ENCODE assay signal across 24 cellular contexts in genomic region chr3:195913382-195913781, GRCh38. TPM values are rescaled to one million over a fixed set of nuclear protein-coding genes. Genes with fewer than 3 reads are reported as not detected.
DNase-seq lines count a peak whose midpoint lies in the region; ATAC-seq, FAIRE-seq and TF ChIP-seq lines count a peak whose summit lies in the region.
"Had no signal": no experiment of that assay in that cellular context is flagged by ENCODE, and none has a peak within 500 bp of the region (broad histone marks: within the 10 kb centered on the region; RNA-seq: fewer than 3 reads in every experiment).

No MANE protein-coding gene starts in this region.

- H3K9me3 Mint-ChIP-seq in CD14-positive monocyte (peaks cover 0 to under 1% (median 0%) of the 10 kb centered on the region in 7 donors), GM23338 (no peaks in the 10 kb centered on the region)
- H3K9me3 Mint-ChIP-seq in effector memory CD8-positive, alpha-beta T cell: no peaks in the 10 kb centered on the region
- H3K9me3 Mint-ChIP-seq: CD4-positive, alpha-beta T cell; stimulated activated memory B cell treated with anti-CD40 and anti-IgM and Interleukin-4, amounts not matched to agents 10 μg/mL and 1 μg/mL and 100 μg/mL, for 72 hours had no signal

- intact Hi-C loops in CD14-positive monocyte (cut with micrococcal nuclease): no loop called here
- intact Hi-C loops in IMR-90 (cut with micrococcal nuclease): no loop called here

- peaks cover 10% of the 10 kb centered on the region for H3K27me3 ChIP-seq in IMR-90 (ENCODE audit: control insufficient read depth, insufficient read depth, low read length)
- peaks cover 0 to 6% (median 4%) of the 10 kb centered on the region in 4 experiments; a peak in 4 of 7 replicates for H3K27me3 ChIP-seq in H1 (replicated peaks in 1 of 4; ENCODE audit: control insufficient read depth in 3 of 4, extremely low read depth in 1 of 4, insufficient read depth in 3 of 4, low read length in 3 of 4)
- H3K27me3 ChIP-seq in osteoblast (ENCODE audit: insufficient read depth, low read length): peaks cover 12% of the 10 kb centered on the region
- H3K27me3 ChIP-seq in GM23338 (ENCODE audit: insufficient read depth): no peaks in the 10 kb centered on the region
- H3K27me3 ChIP-seq: Peyer's patch, sigmoid colon, SJSA1 had no signal

- H3K9me2 ChIP-seq in GM23338 (ENCODE audit: insufficient read depth): no peaks in the 10 kb centered on the region

- H3K79me2 ChIP-seq in H1 (ENCODE audit: control insufficient read depth in 1 of 2, insufficient read depth in 2 of 2, low read length in 2 of 2): no peaks in the 10 kb centered on the region
- no peaks in the 10 kb centered on the region for H3K79me2 ChIP-seq in osteoblast (ENCODE audit: insufficient read depth, low read length)
- H3K79me2 ChIP-seq in GM23338 (replicated peaks; ENCODE audit: insufficient read depth): no peaks in the 10 kb centered on the region

- H2BK12ac ChIP-seq in H1 (ENCODE audit: low read depth, low read length): 0 out of 2 replicates have a peak overlapping the region, but pooled peaks have one; percentile 27

- dilution Hi-C loops in IMR-90 (cut with HindIII; ENCODE audit: low sequenced_read_pairs, unreplicated experiment): no loop called here

- H3K14ac ChIP-seq in IMR-90 (replicated peaks; ENCODE audit: low read depth, low read length) (no peak overlapping the region), H1 (ENCODE audit: insufficient read length) (no peak overlapping the region)

- ATAC-seq in IMR-90 (ENCODE audit: low read depth): no peak
- no peak for ATAC-seq in GM21737 (IDR thresholded peaks at IDR 0.05; ENCODE audit: unreplicated experiment)
- ATAC-seq in GM23338: no peak
- no peak for ATAC-seq in effector memory CD8-positive, alpha-beta T cell (replicated peaks)
- ATAC-seq: heart left ventricle; lower lobe of right lung; mucosa of descending colon; stimulated activated memory B cell treated with anti-CD40 and anti-IgM and Interleukin-4, amounts not matched to agents 10 μg/mL and 1 μg/mL and 100 μg/mL, for 72 hours had no signal

- TF ChIP-seq CTCF in CD14-positive monocyte (IDR thresholded peaks at IDR 0.05) (no peak), IMR-90 (conservative IDR thresholded peaks at IDR 0.05; ENCODE audit: low read depth, low read length) (no peak), H1 (IDR thresholded peaks at IDR 0.05; ENCODE audit: control extremely low read depth in 1 of 3, insufficient read depth in 1 of 3, low read depth in 1 of 3, low read length in 3 of 3) (no peak), osteoblast (IDR thresholded peaks at IDR 0.05; ENCODE audit: extremely low read depth, low read depth, low read length) (no peak), GM23338 (conservative IDR thresholded peaks at IDR 0.05; ENCODE audit: low read depth in 2 of 2) (no peak)

- no peaks in the 10 kb centered on the region for H3K36me3 Mint-ChIP-seq in CD14-positive monocyte
- no peaks in the 10 kb centered on the region for H3K36me3 Mint-ChIP-seq in GM23338 (ENCODE audit: low read depth)
- H3K36me3 Mint-ChIP-seq in effector memory CD8-positive, alpha-beta T cell (ENCODE audit: insufficient read depth): peaks cover 23% of the 10 kb centered on the region
- H3K36me3 Mint-ChIP-seq: stimulated activated memory B cell treated with anti-CD40 and anti-IgM and Interleukin-4, amounts not matched to agents 10 μg/mL and 1 μg/mL and 100 μg/mL, for 72 hours had no signal

- H3K23ac ChIP-seq in IMR-90 (ENCODE audit: low read depth, low read length) (no peak overlapping the region), H1 (ENCODE audit: insufficient read length) (no peak overlapping the region)

- H3K9me1 ChIP-seq in IMR-90 (ENCODE audit: insufficient read depth, low read length): no peaks in the 10 kb centered on the region

- no peak overlapping the region for H3K56ac ChIP-seq in IMR-90 (ENCODE audit: extremely low read depth, insufficient read depth, low read length)
- H3K56ac ChIP-seq in H1 (replicated peaks; ENCODE audit: insufficient read length, low read depth, low read length): no peak overlapping the region

- H3K4me2 ChIP-seq in IMR-90 (ENCODE audit: low read depth, low read length) (no peak overlapping the region), H1 (ENCODE audit: insufficient read depth in 1 of 2, low read depth in 2 of 2, low read length in 2 of 2) (no peak overlapping the region), osteoblast (ENCODE audit: insufficient read depth, low read length) (no peak overlapping the region), GM23338 (no peak overlapping the region)

- FAIRE-seq in H1 (lab: Jason Lieb, UNC): no peak
- FAIRE-seq: D721Med, urothelium cell line had no signal

- TF ChIP-seq EP300 in H1 (IDR thresholded peaks at IDR 0.05; ENCODE audit: borderline replicate concordance in 1 of 2, low read depth in 2 of 2, low read length in 2 of 2): no peak

- in situ Hi-C loops in IMR-90 (cut with MboI; ENCODE audit: low sequenced_read_pairs): no loop called here

- no peak overlapping the region for H3K9ac ChIP-seq in IMR-90 (ENCODE audit: low read depth, low read length)
- H3K9ac ChIP-seq in H1 (replicated peaks in 1 of 4; ENCODE audit: extremely low read depth in 1 of 4, low read depth in 3 of 4, low read length in 3 of 4): no peak overlapping the region

- POLR2A ChIA-PET in IMR-90 (lab: Charles Lee; ENCODE audit: unreplicated experiment) (no interaction called here), H1 (lab: Charles Lee; ENCODE audit: partially characterized antibody) (interaction anchor here (1.2 to 2.9 kb wide), 5 partner anchors 11 to 54 kb away, joined by 4 to 11 read pairs (median 5); no protein-coding TSS in a partner anchor)

- H3F3A ChIP-seq in GM23338 (replicated peaks; ENCODE audit: low read depth): peaks cover 13% of the 10 kb centered on the region

- WGBS in IMR-90 (ENCODE audit: extremely low coverage in 2 of 2, insufficient read length in 1 of 2), 2 experiments: 89% methylated on average over 5 of the region's 11 CpGs; no CpG with 5 or more reads in 1 of the 2 experiments
- 91% methylated on average over 11 of the region's 11 CpGs; no CpG with 5 or more reads in 1 of the 2 experiments for WGBS in H1 (ENCODE audit: extremely low coverage in 1 of 2, insufficient coverage in 1 of 2, insufficient read length in 1 of 2, insufficient replicate concordance in 2 of 2, low coverage in 1 of 2, low lambda C conversion rate in 2 of 2, missing lambda C conversion rate in 1 of 2), 2 experiments

- H4K20me1 ChIP-seq in IMR-90 (ENCODE audit: insufficient read depth, low read length): no peaks in the 10 kb centered on the region
- peaks cover 0 to under 1% of the 10 kb centered on the region in 2 experiments for H4K20me1 ChIP-seq in H1 (replicated peaks in 1 of 2; ENCODE audit: control insufficient read depth in 1 of 2, insufficient read depth in 2 of 2, low read length in 2 of 2)
- H4K20me1 ChIP-seq in osteoblast (ENCODE audit: insufficient read depth, low read length): no peaks in the 10 kb centered on the region
- H4K20me1 ChIP-seq in GM23338 (replicated peaks; ENCODE audit: insufficient read depth): no peaks in the 10 kb centered on the region

- peaks cover 8% of the 10 kb centered on the region; the same call in 1 of the 2 replicates for H3K23me2 ChIP-seq in H1 (ENCODE audit: low read depth, low read length)

- H2AFZ ChIP-seq in IMR-90 (replicated peaks; ENCODE audit: low read length, poor library complexity) (no peak overlapping the region), H1 (ENCODE audit: low read length) (no peak overlapping the region), osteoblast (ENCODE audit: low read length) (no peak overlapping the region), GM23338 (no peak overlapping the region)

- no TSS peak for BruUV-seq in IMR-90 (replicated peaks; lab: Mats Ljungman, UMichigan)

- no peak overlapping the region for H3K4me3 Mint-ChIP-seq in CD14-positive monocyte
- H3K4me3 Mint-ChIP-seq in GM23338: no peak overlapping the region
- no peak overlapping the region for H3K4me3 Mint-ChIP-seq in effector memory CD8-positive, alpha-beta T cell
- H3K4me3 Mint-ChIP-seq: CD4-positive, alpha-beta T cell; stimulated activated memory B cell treated with anti-CD40 and anti-IgM and Interleukin-4, amounts not matched to agents 10 μg/mL and 1 μg/mL and 100 μg/mL, for 72 hours had no signal

- H3K9me3 ChIP-seq in IMR-90 (ENCODE audit: control insufficient read depth, insufficient read depth, low read length): no peaks in the 10 kb centered on the region
- no peaks in the 10 kb centered on the region for H3K9me3 ChIP-seq in H1 (ENCODE audit: insufficient read depth in 2 of 2, low read depth in 1 of 2, low read length in 1 of 2)
- no peaks in the 10 kb centered on the region for H3K9me3 ChIP-seq in osteoblast (ENCODE audit: low read depth, low read length)
- H3K9me3 ChIP-seq: heart left ventricle, lower lobe of right lung, mucosa of descending colon, Peyer's patch, sigmoid colon, SJSA1 had no signal

- no peak overlapping the region for H2BK5ac ChIP-seq in IMR-90 (ENCODE audit: low read depth, low read length, poor library complexity, severe bottlenecking)
- peak overlapping the region; percentile 29; the same call in 1 of the 2 replicates for H2BK5ac ChIP-seq in H1 (ENCODE audit: low read depth, low read length)

- TF ChIP-seq POLR2A in IMR-90 (IDR thresholded peaks at IDR 0.05; ENCODE audit: low read depth, low read length): no peak
- no peak for TF ChIP-seq POLR2A in H1 (IDR thresholded peaks at IDR 0.05; ENCODE audit: control extremely low read depth in 1 of 2, low read depth in 2 of 2, low read length in 2 of 2)

- CTCF ChIA-PET in IMR-90 (lab: Yijun Ruan, JAX): interaction anchor here (1.4 to 1.7 kb wide), 2 partner anchors 19 to 54 kb away, joined by 5 to 9 read pairs; no protein-coding TSS in a partner anchor
- CTCF ChIA-PET in H1 (lab: Charles Lee; ENCODE audit: partially characterized antibody): interaction anchor here (0.8 to 6.4 kb wide), 8 partner anchors 10 to 61 kb away, joined by 3 to 59 read pairs (median 9); no protein-coding TSS in a partner anchor

- H3K27ac ChIP-seq in IMR-90 (ENCODE audit: insufficient read depth, low read length): no peak overlapping the region
- no peak overlapping the region for H3K27ac ChIP-seq in H1 (ENCODE audit: low read depth, low read length)
- no peak overlapping the region for H3K27ac ChIP-seq in osteoblast (ENCODE audit: low read depth, low read length)
- no peak overlapping the region for H3K27ac ChIP-seq in GM23338 (ENCODE audit: low read depth)
- H3K27ac ChIP-seq: lower lobe of right lung, Peyer's patch, SJSA1 had no signal

- no peak overlapping the region for H4K8ac ChIP-seq in IMR-90 (ENCODE audit: low read depth in 2 of 2, low read length in 2 of 2)
- H4K8ac ChIP-seq in H1 (ENCODE audit: extremely low read depth, insufficient read depth, low read length): no peak overlapping the region

- H3K4me3 ChIP-seq in IMR-90 (ENCODE audit: insufficient read depth, low read depth, low read length) (no peak overlapping the region), H1 (ENCODE audit: extremely low read depth in 1 of 4, insufficient read depth in 2 of 4, low read depth in 3 of 4, low read length in 4 of 4) (no peak overlapping the region), osteoblast (ENCODE audit: insufficient read depth, low read length) (no peak overlapping the region), GM23338 (no peak overlapping the region)
- H3K4me3 ChIP-seq: heart left ventricle, lower lobe of right lung, mucosa of descending colon, Peyer's patch, sigmoid colon, SJSA1 had no signal

- no peak overlapping the region for H4K5ac ChIP-seq in IMR-90 (ENCODE audit: low read depth, low read length)
- H4K5ac ChIP-seq in H1 (ENCODE audit: insufficient read length, low read depth, low read length): no peak overlapping the region

- H2BK15ac ChIP-seq in IMR-90 (ENCODE audit: low read depth, low read length): no peak overlapping the region
- H2BK15ac ChIP-seq in H1 (ENCODE audit: low read length): peak overlapping the region; percentile 48; the same call in 1 of the 2 replicates

- H3K79me1 ChIP-seq in IMR-90 (ENCODE audit: low read depth in 1 of 2, low read length in 2 of 2) (0 out of 4 replicates have a peak, but pooled peaks cover 0 to 1% of the 10 kb centered on the region in 2 experiments), H1 (ENCODE audit: low read depth, low read length) (no peaks in the 10 kb centered on the region)

- H3K4ac ChIP-seq in IMR-90 (ENCODE audit: low read depth, low read length) (no peak overlapping the region), H1 (replicated peaks; ENCODE audit: insufficient read length, low read depth, low read length) (no peak overlapping the region)

- peaks cover 15% of the 10 kb centered on the region for H3K4me1 Mint-ChIP-seq in CD14-positive monocyte
- peaks cover 25% of the 10 kb centered on the region; the same call in 2 of the 3 replicates for H3K4me1 Mint-ChIP-seq in GM23338
- H3K4me1 Mint-ChIP-seq in effector memory CD8-positive, alpha-beta T cell (ENCODE audit: low read depth in 2 of 2): peaks cover 8 to 9% of the 10 kb centered on the region in 2 donors

- H3K27me3 Mint-ChIP-seq in CD14-positive monocyte (ENCODE audit: low read depth in 3 of 3): peaks cover 3 to 8% (median 5%) of the 10 kb centered on the region in 3 donors
- H3K27me3 Mint-ChIP-seq in GM23338 (ENCODE audit: insufficient read depth, low read depth, poor library complexity): peaks cover 26% of the 10 kb centered on the region
- H3K27me3 Mint-ChIP-seq in effector memory CD8-positive, alpha-beta T cell: peaks cover 12 to 23% of the 10 kb centered on the region in 2 donors
- H3K27me3 Mint-ChIP-seq: CD4-positive, alpha-beta T cell; stimulated activated memory B cell treated with anti-CD40 and anti-IgM and Interleukin-4, amounts not matched to agents 10 μg/mL and 1 μg/mL and 100 μg/mL, for 72 hours had no signal

- no peak overlapping the region; the same call in 1 of the 2 replicates for H2AK5ac ChIP-seq in IMR-90 (ENCODE audit: low read depth, low read length)
- peak overlapping the region; percentile 97; the same call in 1 of the 2 replicates for H2AK5ac ChIP-seq in H1 (ENCODE audit: low read depth, low read length)

- H2AK9ac ChIP-seq in IMR-90 (replicated peaks; ENCODE audit: low read depth, low read length, poor library complexity): peak overlapping the region; percentile 13

- peak; percentile 9 for DNase-seq in CD14-positive monocyte (ENCODE audit: low spot score)
- DNase-seq in IMR-90: peak; percentile 12
- no peak for DNase-seq in H1 (ENCODE audit: low read depth in 1 of 2, low spot score in 2 of 2)
- peak; percentile 45 for DNase-seq in osteoblast (ENCODE audit: insufficient read length, low spot score, missing footprints)
- no peak for DNase-seq in GM23338 (ENCODE audit: low spot score)
- DNase-seq in effector memory CD8-positive, alpha-beta T cell: no peak
- DNase-seq: activated CD4-positive, alpha-beta T cell treated with anti-CD3 and anti-CD28 coated beads for 1 hour; activated T-cell treated with anti-CD3 and anti-CD28 coated beads, Interleukin-2, amount 50 U/mL, for 1 hour; CD4-positive, alpha-beta T cell; kidney glomerular epithelial cell; lower lobe of right lung; mucosa of descending colon; NCI-H187; NCI-H345; sigmoid colon; stimulated activated CD4-positive, alpha-beta T cell treated with anti-CD3 and anti-CD28 coated beads, Interleukin-4, amount 100 ng/mL, for 4 hours; substantia nigra had no signal

- H3K18ac ChIP-seq in IMR-90 (ENCODE audit: low read depth, low read length): no peak overlapping the region
- H3K18ac ChIP-seq in H1 (ENCODE audit: extremely low read depth, low read length): no peak overlapping the region

- H3K4me1 ChIP-seq in IMR-90 (ENCODE audit: control insufficient read depth, insufficient read depth, low read length) (peaks cover 6% of the 10 kb centered on the region; the same call in 1 of the 2 replicates), H1 (replicated peaks in 1 of 4; ENCODE audit: control insufficient read depth in 3 of 4, insufficient read depth in 4 of 4, low read length in 3 of 4) (peaks cover 7 to 13% (median 11%) of the 10 kb centered on the region in 4 experiments), osteoblast (ENCODE audit: insufficient read depth, low read length) (peaks cover 7% of the 10 kb centered on the region), GM23338 (ENCODE audit: insufficient read depth) (peaks cover 14% of the 10 kb centered on the region)

- no peak for TF ChIP-seq RAD21 in IMR-90 (IDR thresholded peaks at IDR 0.05; ENCODE audit: low read length)
- no peak for TF ChIP-seq RAD21 in H1 (IDR thresholded peaks at IDR 0.05 in 1 of 2, conservative IDR thresholded peaks at IDR 0.05 in 1 of 2; ENCODE audit: low read depth in 2 of 2, low read length in 2 of 2)

- H4K91ac ChIP-seq in IMR-90 (ENCODE audit: insufficient read depth, low read depth, low read length) (no peak overlapping the region), H1 (replicated peaks; ENCODE audit: insufficient read length, low read length) (peak overlapping the region; percentile 5)

- H3K36me3 ChIP-seq in IMR-90 (ENCODE audit: control insufficient read depth, insufficient read depth, low read length) (no peaks in the 10 kb centered on the region), H1 (ENCODE audit: control insufficient read depth in 2 of 4, insufficient read depth in 4 of 4, low read length in 3 of 4) (no peaks in the 10 kb centered on the region), osteoblast (ENCODE audit: insufficient read depth, low read length) (no peaks in the 10 kb centered on the region), GM23338 (ENCODE audit: insufficient read depth) (no peaks in the 10 kb centered on the region)
- H3K36me3 ChIP-seq: heart left ventricle, lower lobe of right lung, Peyer's patch, sigmoid colon, SJSA1 had no signal

- no peak overlapping the region for H2BK20ac ChIP-seq in IMR-90 (ENCODE audit: low read depth, low read length)
- H2BK20ac ChIP-seq in H1 (ENCODE audit: low read length): no peak overlapping the region

- H2BK120ac ChIP-seq in IMR-90 (ENCODE audit: low read depth, low read length) (no peak overlapping the region), H1 (replicated peaks; ENCODE audit: low read depth, low read length) (no peak overlapping the region)

- H3K27ac Mint-ChIP-seq in CD14-positive monocyte (no peak overlapping the region), GM23338 (no peak overlapping the region)
- H3K27ac Mint-ChIP-seq in effector memory CD8-positive, alpha-beta T cell: no peak overlapping the region
- H3K27ac Mint-ChIP-seq: CD4-positive, alpha-beta T cell; stimulated activated memory B cell treated with anti-CD40 and anti-IgM and Interleukin-4, amounts not matched to agents 10 μg/mL and 1 μg/mL and 100 μg/mL, for 72 hours had no signal

RNA-seq across cellular contexts. Expression of gene TNK2, which starts 5.0 kb away (rescaled TPM):
- polyA plus RNA-seq in CD14-positive monocyte: 1 to 10 TPM in 1 of 2 donors, under 1 TPM in 1; 0.84 to 1.8 TPM
- total RNA-seq in IMR-90 (2012; rRNA removed): 2.2 TPM in 2 replicates
- 13.4 and 13.8 TPM in 2 replicates for polyA plus RNA-seq in IMR-90 (2012; rRNA removed)
- 10.2 and 10.5 TPM in 2 replicates for polyA plus RNA-seq in IMR-90 (2012; cell fraction: cytosol; rRNA removed)
- polyA plus RNA-seq in IMR-90 (2012; cell fraction: nucleus; rRNA removed; ENCODE audit: low replicate concordance): 86.5 and 180 TPM in 2 replicates
- total RNA-seq in H1 (2021; fragmentation: NEBNext Ultra II Directional; extraction: Animal tissue kit (Norgen Biotek cat#: 25700)): 33.9 and 38.6 TPM in 2 replicates
- polyA plus RNA-seq in H1 (2011; rRNA removed): 10.4 and 18.2 TPM in 2 replicates
- polyA plus RNA-seq in H1 (2011; cell fraction: cytosol; rRNA removed): 15.6 TPM
- 105 TPM for polyA plus RNA-seq in H1 (2011; cell fraction: nucleus; rRNA removed)
- 24.4 to 39.8 TPM (median 29.1 TPM) in 4 replicates for polyA plus RNA-seq in H1 (2012, experiment 1 of 2)
- polyA plus RNA-seq in H1 (2012, experiment 2 of 2): 11.0 TPM
- polyA plus RNA-seq in H1 (2013, experiment 1 of 2): 20.0 TPM
- 17.6 TPM for polyA plus RNA-seq in H1 (2013, experiment 2 of 2)
- polyA minus RNA-seq in H1 (2011; rRNA and poly(A)+ RNA removed): 10.8 and 11.1 TPM in 2 replicates
- 12.0 TPM for polyA minus RNA-seq in H1 (2011; cell fraction: cytosol; rRNA and poly(A)+ RNA removed)
- 19.7 TPM for polyA minus RNA-seq in H1 (2011; cell fraction: nucleus; rRNA and poly(A)+ RNA removed)
- 10.6 and 11.6 TPM in 2 replicates for total RNA-seq in osteoblast
- total RNA-seq in GM23338 (2014; rRNA removed; shearing (Covaris generic)): 17.4 and 22.5 TPM in 2 replicates
- 9.6 and 10.0 TPM in 2 replicates for polyA plus RNA-seq in GM23338 (2016; fragmentation: Nextera tagmentation; extraction: Ambion mirVana)

Comparison
In these comparisons a context has a peak if more than half of its experiments do, and no peak if none do; other contexts are left out.
1. DNase-seq: peak in CD14-positive monocyte (single experiment), IMR-90 (single experiment) and osteoblast (single experiment); none in H1 (0 of 2), GM23338 (single experiment) and effector memory CD8-positive, alpha-beta T cell (0 of 3).